Comparison of ENCODE assay signal across 8 cellular contexts in the genomic region with DNA sequence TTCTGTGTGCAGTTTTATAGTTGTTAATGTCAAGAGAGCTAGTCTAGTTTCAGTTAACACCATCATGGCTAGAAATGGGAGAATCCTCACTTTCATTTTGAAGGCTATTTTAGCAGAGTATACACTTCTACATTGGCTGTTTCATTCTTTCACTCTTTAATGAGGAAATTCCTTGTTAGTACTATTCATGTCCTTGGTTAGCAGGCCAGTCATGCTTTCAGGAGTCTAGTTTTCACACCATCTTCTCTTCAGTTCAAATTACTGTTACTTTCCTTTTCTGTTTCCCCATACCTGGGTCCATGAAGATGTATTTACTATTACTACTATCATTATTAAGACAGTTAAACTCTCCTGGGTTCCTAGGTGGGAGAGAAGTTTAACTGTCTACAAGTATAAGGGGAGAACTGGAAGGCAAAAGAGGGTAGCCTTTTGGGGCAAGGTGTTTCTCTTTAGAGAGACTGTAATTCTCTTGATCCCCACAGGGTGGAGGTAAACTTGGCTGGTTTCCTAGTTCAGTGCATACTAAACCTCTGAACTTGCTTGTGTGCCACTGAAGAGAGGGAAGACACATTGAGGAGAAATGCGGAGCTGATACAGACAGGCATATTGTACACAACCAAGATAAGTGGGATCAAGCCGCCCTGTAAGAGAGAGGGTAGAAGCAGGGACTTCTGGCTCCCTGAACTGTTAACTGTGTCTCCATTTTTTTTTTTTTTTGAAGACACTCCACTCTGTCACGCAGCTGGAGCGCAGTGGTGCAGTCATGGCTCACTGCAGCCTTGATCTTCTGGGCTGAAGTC. TPM values are rescaled to one million over a fixed set of nuclear protein-coding genes. Genes with fewer than 3 reads are reported as not detected.
DNase-seq lines count a peak whose midpoint lies in the region; ATAC-seq and TF ChIP-seq lines count a peak whose summit lies in the region.

No MANE protein-coding gene starts in this region.

- H3K9me3 Mint-ChIP-seq in activated CD4-positive, alpha-beta T cell treated with anti-CD3 and anti-CD28 coated beads for 36 hours (ENCODE audit: low read depth), result peaks cover 12% of the 10 kb centered on the region
- peaks cover 10% of the 10 kb centered on the region for H3K9me3 Mint-ChIP-seq in neural crest cell

- no peak overlapping the region for H3K27ac Mint-ChIP-seq in activated CD4-positive, alpha-beta T cell treated with anti-CD3 and anti-CD28 coated beads for 36 hours
- H3K27ac Mint-ChIP-seq in neural crest cell (ENCODE audit: unreplicated experiment), result no peak overlapping the region

- intact Hi-C loops in activated CD4-positive, alpha-beta T cell treated with anti-CD3 and anti-CD28 coated beads for 36 hours (cut with DNase I, micrococcal nuclease), result loop anchor here (1.0 kb wide), 2 partner anchors 107 to 183 kb away; no protein-coding TSS in a partner anchor
- intact Hi-C loops in PC-9 (cut with micrococcal nuclease; ENCODE audit: unreplicated experiment), result loop anchor here (1.0 to 2.0 kb wide), 3 partner anchors 51 to 183 kb away; no protein-coding TSS in a partner anchor

- no peak overlapping the region for H2AFZ ChIP-seq in PC-9

- no peak overlapping the region for H3K4me3 ChIP-seq in PC-9

- H3K9me3 ChIP-seq in PC-9 (ENCODE audit: insufficient read depth, low read depth), result peaks cover 15% of the 10 kb centered on the region; the same call in 1 of the 2 replicates

- POLR2A ChIA-PET in activated CD4-positive, alpha-beta T cell treated with anti-CD3 and anti-CD28 coated beads for 36 hours (lab: Charles Lee), result no interaction called here
- POLR2A ChIA-PET in PC-9 (lab: Charles Lee; ENCODE audit: unreplicated experiment), result interaction anchor here (0.7 kb wide), 2 partner anchors 129 to 267 kb away, joined by 3 read pairs; no protein-coding TSS in a partner anchor

- TF ChIP-seq CTCF in PC-9 (conservative IDR thresholded peaks at IDR 0.05), result peak; percentile 94
- peak; percentile 71 for TF ChIP-seq CTCF in neural crest cell (conservative IDR thresholded peaks at IDR 0.05)

- H3K27me3 ChIP-seq in PC-9 (ENCODE audit: insufficient read depth, low read depth), result no peaks in the 10 kb centered on the region

- H3K4me3 Mint-ChIP-seq in activated CD4-positive, alpha-beta T cell treated with anti-CD3 and anti-CD28 coated beads for 36 hours, result no peak overlapping the region
- no peak overlapping the region for H3K4me3 Mint-ChIP-seq in neural crest cell

- H3K4me1 Mint-ChIP-seq in activated CD4-positive, alpha-beta T cell treated with anti-CD3 and anti-CD28 coated beads for 36 hours, result peaks cover 3% of the 10 kb centered on the region
- peaks cover 6% of the 10 kb centered on the region for H3K4me1 Mint-ChIP-seq in neural crest cell

- H3K27ac ChIP-seq in PC-9 (no peak overlapping the region), epithelial cell of prostate (peak overlapping the region; percentile 43)

- H3K36me3 ChIP-seq in PC-9 (ENCODE audit: low read depth), result no peaks in the 10 kb centered on the region

- peaks cover 2% of the 10 kb centered on the region for H3K36me3 Mint-ChIP-seq in activated CD4-positive, alpha-beta T cell treated with anti-CD3 and anti-CD28 coated beads for 36 hours (ENCODE audit: low read depth)
- peaks cover 6% of the 10 kb centered on the region for H3K36me3 Mint-ChIP-seq in neural crest cell (ENCODE audit: low read depth)

- TF ChIP-seq RAD21 in Ishikawa (IDR thresholded peaks at IDR 0.05; ENCODE audit: low read depth), result peak; percentile 69

- no peaks in the 10 kb centered on the region for H4K20me1 ChIP-seq in PC-9 (ENCODE audit: insufficient read depth)

- CTCF ChIA-PET in activated CD4-positive, alpha-beta T cell treated with anti-CD3 and anti-CD28 coated beads for 36 hours (lab: Charles Lee), result interaction anchor here (0.7 to 2.7 kb wide), 15 partner anchors 10 to 344 kb away, joined by 3 to 13 read pairs (median 3); no protein-coding TSS in a partner anchor
- CTCF ChIA-PET in PC-9 (lab: Charles Lee), result interaction anchor here (0.7 to 1.4 kb wide), 5 partner anchors 33 to 211 kb away, joined by 3 to 12 read pairs (median 3); no protein-coding TSS in a partner anchor

- peaks cover 24% of the 10 kb centered on the region for H3K4me1 ChIP-seq in PC-9 (replicated peaks; ENCODE audit: insufficient read depth)

- no TSS peak for BruUV-seq in PC-9 (replicated peaks; lab: Mats Ljungman, UMichigan)

- peak overlapping the region; percentile 17; the same call in 1 of the 2 replicates for H3K4me2 ChIP-seq in PC-9

- no peak for TF ChIP-seq EP300 in Ishikawa (IDR thresholded peaks at IDR 0.05; ENCODE audit: borderline replicate concordance)

- peaks cover 16% of the 10 kb centered on the region for H3F3A ChIP-seq in PC-9 (ENCODE audit: insufficient read depth, low read depth)

- no peaks in the 10 kb centered on the region for H3K9me2 ChIP-seq in PC-9 (ENCODE audit: insufficient read depth)

- H3K79me2 ChIP-seq in PC-9 (ENCODE audit: low read depth), result no peaks in the 10 kb centered on the region

- peak; percentile 28 for DNase-seq in activated CD4-positive, alpha-beta T cell treated with anti-CD3 and anti-CD28 coated beads for 36 hours
- DNase-seq in activated CD4-positive, alpha-beta T cell treated with anti-CD3 and anti-CD28 coated beads for 1 hour, result no peak
- DNase-seq in PC-9, result peak in 1 of 2 experiments; percentile 36
- DNase-seq in epithelial cell of prostate (ENCODE audit: low read depth, low spot score), result no peak
- peak; percentile 16 for DNase-seq in neural crest cell (ENCODE audit: low read depth, low spot score)

- H3K27me3 Mint-ChIP-seq in activated CD4-positive, alpha-beta T cell treated with anti-CD3 and anti-CD28 coated beads for 36 hours, result peaks cover 60% of the 10 kb centered on the region
- peaks cover 49% of the 10 kb centered on the region for H3K27me3 Mint-ChIP-seq in neural crest cell (ENCODE audit: low read depth)

- peak; percentile 68 for ATAC-seq in activated CD4-positive, alpha-beta T cell treated with anti-CD3 and anti-CD28 coated beads for 36 hours
- ATAC-seq in HG03135 (IDR thresholded peaks at IDR 0.05; ENCODE audit: unreplicated experiment) (no peak), GM18909 (IDR thresholded peaks at IDR 0.05; ENCODE audit: poor library complexity, unreplicated experiment) (no peak)

TF ChIP-seq in Ishikawa, 13 proteins besides CTCF, POLR2A, EP300 and RAD21:
- TF ChIP-seq YY1 (IDR thresholded peaks at IDR 0.05; ENCODE audit: low read depth), result no peak
- TF ChIP-seq NFIC (IDR thresholded peaks at IDR 0.05), result peak; percentile 96
- TF ChIP-seq, protein P1, sequence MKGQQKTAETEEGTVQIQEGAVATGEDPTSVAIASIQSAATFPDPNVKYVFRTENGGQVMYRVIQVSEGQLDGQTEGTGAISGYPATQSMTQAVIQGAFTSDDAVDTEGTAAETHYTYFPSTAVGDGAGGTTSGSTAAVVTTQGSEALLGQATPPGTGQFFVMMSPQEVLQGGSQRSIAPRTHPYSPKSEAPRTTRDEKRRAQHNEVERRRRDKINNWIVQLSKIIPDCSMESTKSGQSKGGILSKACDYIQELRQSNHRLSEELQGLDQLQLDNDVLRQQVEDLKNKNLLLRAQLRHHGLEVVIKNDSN (IDR thresholded peaks at IDR 0.05), result no peak
- no peak for TF ChIP-seq CEBPB (IDR thresholded peaks at IDR 0.05)

RNA-seq across cellular contexts. Expression of a gene that starts 41.3 kb away (rescaled TPM):
- not detected for total RNA-seq in activated CD4-positive, alpha-beta T cell treated with anti-CD3 and anti-CD28 coated beads for 36 hours
- not detected in 2 replicates for total RNA-seq in PC-9 (2021)
- 0.45 and 0.70 TPM in 2 replicates for total RNA-seq in neural crest cell

RNA-seq across cellular contexts. Expression of a gene that starts 42.4 kb away (rescaled TPM):
- not detected for total RNA-seq in activated CD4-positive, alpha-beta T cell treated with anti-CD3 and anti-CD28 coated beads for 36 hours
- total RNA-seq in PC-9 (2021) (0.96 TPM in 1 of 2 replicates, not detected in the other), neural crest cell (not detected in 2 replicates)

RNA-seq across cellular contexts. Expression of a gene that starts 59.3 kb away (rescaled TPM):
- not detected for total RNA-seq in activated CD4-positive, alpha-beta T cell treated with anti-CD3 and anti-CD28 coated beads for 36 hours
- not detected in 2 replicates for total RNA-seq in PC-9 (2021)
- not detected in 2 replicates for total RNA-seq in neural crest cell

Comparison
In these comparisons a context has a peak if more than half of its experiments do, and no peak if none do; other contexts are left out.
1. DNase-seq: peak in activated CD4-positive, alpha-beta T cell treated with anti-CD3 and anti-CD28 coated beads for 36 hours (single experiment) and neural crest cell (single experiment); none in activated CD4-positive, alpha-beta T cell treated with anti-CD3 and anti-CD28 coated beads for 1 hour (single experiment) and epithelial cell of prostate (single experiment).